Comparison of ENCODE assay signal across 10 cellular contexts in genomic region chr2:237752761-237753165, GRCh38. TPM values are rescaled to one million over a fixed set of nuclear protein-coding genes. Genes with fewer than 3 reads are reported as not detected.
DNase-seq lines count a peak whose midpoint lies in the region; ATAC-seq, FAIRE-seq and TF ChIP-seq lines count a peak whose summit lies in the region.
"Had no signal": no experiment of that assay in that cellular context is flagged by ENCODE, and none has a peak within 500 bp of the region (broad histone marks: within the 10 kb centered on the region; RNA-seq: fewer than 3 reads in every experiment).

No MANE protein-coding gene starts in this region.

- no peaks in the 10 kb centered on the region for H3K9me3 Mint-ChIP-seq in effector memory CD8-positive, alpha-beta T cell

- no peak overlapping the region for H3K4me3 Mint-ChIP-seq in effector memory CD8-positive, alpha-beta T cell

- peaks cover 17 to 18% of the 10 kb centered on the region in 2 donors for H3K4me1 Mint-ChIP-seq in effector memory CD8-positive, alpha-beta T cell (ENCODE audit: low read depth in 2 of 2)

- H3K9me3 ChIP-seq in esophagus squamous epithelium (no peaks in the 10 kb centered on the region), ovary (no peaks in the 10 kb centered on the region)

- peak overlapping the region; percentile 69 to 87 for H3K27ac Mint-ChIP-seq in effector memory CD8-positive, alpha-beta T cell

- no peak for TF ChIP-seq EP300 in ovary (IDR thresholded peaks at IDR 0.05)

- peak; percentile 94 for FAIRE-seq in GM12892 (lab: Jason Lieb, UNC)

- DNase-seq in GM12892 (ENCODE audit: insufficient read length) (peak; percentile 66), esophagus squamous epithelium (lab: John Stamatoyannopoulos, UW) (no peak), ovary (no peak), NCI-H446 treated with DMSO at 0.1 percent for 48 hours (lab: John Stamatoyannopoulos, UW) (no peak), RKO (ENCODE audit: low spot score) (no peak)
- no peak for DNase-seq in effector memory CD8-positive, alpha-beta T cell
- DNase-seq: NCI-H69 had no signal

- no peak for TF ChIP-seq POLR2A in GM12892 (IDR thresholded peaks at IDR 0.05; ENCODE audit: low read depth, low read length)
- TF ChIP-seq POLR2A in esophagus squamous epithelium (IDR thresholded peaks at IDR 0.05), result no peak
- TF ChIP-seq POLR2A in ovary (IDR thresholded peaks at IDR 0.05), result no peak

- H3K4me1 ChIP-seq in esophagus squamous epithelium, result no peaks in the 10 kb centered on the region
- H3K4me1 ChIP-seq in ovary (ENCODE audit: insufficient read depth), result no peaks in the 10 kb centered on the region

- peaks cover 26 to 99% (median 66%) of the 10 kb centered on the region in 3 donors for H3K36me3 ChIP-seq in esophagus squamous epithelium
- no peaks in the 10 kb centered on the region for H3K36me3 ChIP-seq in ovary

- H3K36me3 Mint-ChIP-seq in effector memory CD8-positive, alpha-beta T cell (ENCODE audit: insufficient read depth), result peaks cover 99% of the 10 kb centered on the region

- WGBS in esophagus squamous epithelium, 2 donors, result 73 to 81% methylated on average over 5 of the region's 5 CpGs
- 88 to 93% (median 91%) methylated on average over 5 of the region's 5 CpGs for WGBS in ovary, 3 donors

- no peak for TF ChIP-seq CTCF in esophagus squamous epithelium (IDR thresholded peaks at IDR 0.05)
- TF ChIP-seq CTCF in ovary (IDR thresholded peaks at IDR 0.05), result no peak

- H3K4me3 ChIP-seq in esophagus squamous epithelium, result no peak overlapping the region
- H3K4me3 ChIP-seq in ovary, result no peak overlapping the region
- H3K4me3 ChIP-seq: skin epidermis had no signal

- intact Hi-C loops in esophagus squamous epithelium (cut with DNase I), result no loop called here
- intact Hi-C loops in ovary (cut with DNase I), result no loop called here

- ATAC-seq in GM19438 (IDR thresholded peaks at IDR 0.05; ENCODE audit: low read depth, unreplicated experiment) (peak; percentile 93), HG03135 (IDR thresholded peaks at IDR 0.05; ENCODE audit: unreplicated experiment) (peak; percentile 98)
- peak; percentile 94 for ATAC-seq in effector memory CD8-positive, alpha-beta T cell (replicated peaks)

- H3K27me3 ChIP-seq in esophagus squamous epithelium, result no peaks in the 10 kb centered on the region
- no peaks in the 10 kb centered on the region for H3K27me3 ChIP-seq in ovary

- H3K27me3 Mint-ChIP-seq in effector memory CD8-positive, alpha-beta T cell, result no peaks in the 10 kb centered on the region

- no peak overlapping the region for H3K27ac ChIP-seq in esophagus squamous epithelium
- no peak overlapping the region for H3K27ac ChIP-seq in ovary
- H3K27ac ChIP-seq: skin epidermis had no signal

RNA-seq across cellular contexts. Expression of gene RBM44, which starts 45.8 kb away (rescaled TPM):
- polyA plus RNA-seq in GM12892 (2012; ENCODE audit: missing spikeins), result 1.0 TPM
- 1 to 10 TPM in 1 of 4 donors, under 1 TPM in 3; 0.08 to 1.5 (median 0.20) TPM for total RNA-seq in esophagus squamous epithelium
- total RNA-seq in ovary, result under 1 TPM; 0.18 to 0.83 (median 0.35) TPM
- polyA plus RNA-seq in ovary, result under 1 TPM; 0.13 to 0.17 TPM
